In the genomic region with DNA sequence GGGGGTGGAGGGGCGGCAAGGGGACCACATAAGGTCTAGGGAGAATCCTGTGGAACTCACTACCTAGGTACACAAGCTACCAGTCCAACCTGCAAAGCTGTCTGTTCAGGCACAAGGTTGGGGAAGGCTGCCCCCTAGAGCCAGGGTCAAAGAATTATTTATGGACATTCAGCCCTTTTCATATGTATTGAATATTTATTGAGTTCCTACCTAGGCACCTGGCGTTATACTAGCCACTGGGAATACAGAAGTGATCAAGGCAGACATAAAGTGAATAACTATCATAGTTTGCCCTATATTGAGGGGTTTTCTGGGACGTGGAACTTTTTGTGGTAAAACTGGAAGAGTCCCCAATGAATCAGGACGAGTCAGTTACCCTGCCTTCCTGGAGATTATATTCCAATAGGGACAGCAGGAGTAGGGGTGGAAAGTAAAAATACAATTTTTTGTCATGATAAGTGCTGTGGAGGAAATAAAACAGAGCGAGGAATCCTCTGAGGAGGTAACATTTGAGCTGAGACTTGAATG, we compare ENCODE assay signal across 8 cellular contexts. TPM values are rescaled to one million over a fixed set of nuclear protein-coding genes. Genes with fewer than 3 reads are reported as not detected.
DNase-seq lines count a peak whose midpoint lies in the region; ATAC-seq and TF ChIP-seq lines count a peak whose summit lies in the region.

No MANE protein-coding gene starts in this region.

- peak; percentile 31 for TF ChIP-seq CTCF in CD4-positive, alpha-beta T cell (IDR thresholded peaks at IDR 0.05)
- peak; percentile 81 for TF ChIP-seq CTCF in OCI-LY3 (IDR thresholded peaks at IDR 0.05; ENCODE audit: low read depth, low read length)
- peak; percentile 82 for TF ChIP-seq CTCF in foreskin keratinocyte (conservative IDR thresholded peaks at IDR 0.05)
- TF ChIP-seq CTCF in smooth muscle cell (IDR thresholded peaks at IDR 0.05; ENCODE audit: borderline replicate concordance, insufficient read depth, poor library complexity, severe bottlenecking) = peak; percentile 38

- H2AFZ ChIP-seq in OCI-LY3 (ENCODE audit: low read depth, low read length) (no peak overlapping the region), smooth muscle cell (ENCODE audit: low read depth) (no peak overlapping the region)

- 52% methylated on average over 5 of the region's 5 CpGs for WGBS in smooth muscle cell (ENCODE audit: low lambda C conversion rate)

- no peak overlapping the region for H3K4me3 Mint-ChIP-seq in CD4-positive, alpha-beta T cell
- no peak overlapping the region for H3K4me3 Mint-ChIP-seq in activated T-cell treated with anti-CD3 and anti-CD28 coated beads, Interleukin-2, amount 50 U/mL, for 72 hours

- H3K79me2 ChIP-seq in OCI-LY3 (ENCODE audit: low read length) (no peaks in the 10 kb centered on the region), smooth muscle cell (ENCODE audit: low read depth) (no peaks in the 10 kb centered on the region)

- no peaks in the 10 kb centered on the region for H3K9me3 ChIP-seq in CD4-positive, alpha-beta T cell (ENCODE audit: control insufficient read depth, low read length)
- H3K9me3 ChIP-seq in OCI-LY3 (ENCODE audit: insufficient read depth, low read length) (no peaks in the 10 kb centered on the region), smooth muscle cell (replicated peaks; ENCODE audit: low read depth) (no peaks in the 10 kb centered on the region)

- H3K9me3 Mint-ChIP-seq in CD4-positive, alpha-beta T cell = no peaks in the 10 kb centered on the region
- H3K9me3 Mint-ChIP-seq in activated T-cell treated with anti-CD3 and anti-CD28 coated beads, Interleukin-2, amount 50 U/mL, for 72 hours = no peaks in the 10 kb centered on the region

- ATAC-seq in CD4-positive, alpha-beta T cell (ENCODE audit: poor library complexity) = peak; percentile 80
- peak; percentile 67 to 77 for ATAC-seq in activated T-cell treated with anti-CD3 and anti-CD28 coated beads, Interleukin-2, amount 50 U/mL, for 72 hours (replicated peaks in 1 of 2)
- ATAC-seq in foreskin keratinocyte = peak; percentile 11

- POLR2A ChIA-PET in CD4-positive, alpha-beta T cell (lab: Charles Lee) = interaction anchor here (1.9 to 3.3 kb wide), 3 partner anchors 9 to 25 kb away, joined by 4 to 15 read pairs (median 11); a partner anchor contains a TSS

- no peak overlapping the region for H3K4me2 ChIP-seq in OCI-LY3 (ENCODE audit: low read length)
- H3K4me2 ChIP-seq in smooth muscle cell = no peak overlapping the region

- no peaks in the 10 kb centered on the region for H3K27me3 Mint-ChIP-seq in CD4-positive, alpha-beta T cell
- peaks cover 2% of the 10 kb centered on the region for H3K27me3 Mint-ChIP-seq in activated T-cell treated with anti-CD3 and anti-CD28 coated beads, Interleukin-2, amount 50 U/mL, for 72 hours (ENCODE audit: low read depth)

- no peak overlapping the region for H3K9ac ChIP-seq in OCI-LY3 (ENCODE audit: low read length)
- H3K9ac ChIP-seq in smooth muscle cell (ENCODE audit: low read depth) = no peak overlapping the region

- H3F3A ChIP-seq in smooth muscle cell (ENCODE audit: low read depth) = no peaks in the 10 kb centered on the region

- H3K4me1 Mint-ChIP-seq in CD4-positive, alpha-beta T cell (ENCODE audit: low read depth) = peaks cover 19% of the 10 kb centered on the region
- H3K4me1 Mint-ChIP-seq in activated T-cell treated with anti-CD3 and anti-CD28 coated beads, Interleukin-2, amount 50 U/mL, for 72 hours (ENCODE audit: low read depth) = peaks cover 2% of the 10 kb centered on the region

- H4K20me1 ChIP-seq in OCI-LY3 (ENCODE audit: insufficient read depth, low read length) = no peaks in the 10 kb centered on the region
- no peaks in the 10 kb centered on the region for H4K20me1 ChIP-seq in smooth muscle cell (ENCODE audit: low read depth)

- H3K36me3 ChIP-seq in H7 (replicated peaks; ENCODE audit: control insufficient read depth, insufficient read depth, low read length) = no peaks in the 10 kb centered on the region
- no peaks in the 10 kb centered on the region for H3K36me3 ChIP-seq in OCI-LY3 (replicated peaks; ENCODE audit: low read depth, low read length)
- no peaks in the 10 kb centered on the region for H3K36me3 ChIP-seq in smooth muscle cell (ENCODE audit: low read depth)

- CTCF ChIA-PET in CD4-positive, alpha-beta T cell (lab: Charles Lee) = interaction anchor here (0.6 to 9.5 kb wide), 18 partner anchors 10 to 95 kb away, joined by 3 to 157 read pairs (median 4); a partner anchor contains a TSS

- H3K27me3 ChIP-seq in CD4-positive, alpha-beta T cell (ENCODE audit: control insufficient read depth, insufficient read depth, low read length) = no peaks in the 10 kb centered on the region
- H3K27me3 ChIP-seq in H7 (ENCODE audit: control insufficient read depth, insufficient read depth, low read length) (no peaks in the 10 kb centered on the region; the same call in 1 of the 2 replicates), OCI-LY3 (ENCODE audit: low read depth, low read length) (peaks cover 9% of the 10 kb centered on the region), foreskin keratinocyte (no peaks in the 10 kb centered on the region), smooth muscle cell (ENCODE audit: low read depth) (no peaks in the 10 kb centered on the region)

- H3K4me1 ChIP-seq in OCI-LY3 (ENCODE audit: low read length) (peaks cover 8% of the 10 kb centered on the region), foreskin keratinocyte (peaks cover 37% of the 10 kb centered on the region), smooth muscle cell (ENCODE audit: low read depth) (peaks cover 4% of the 10 kb centered on the region)

- no peak overlapping the region for H3K27ac Mint-ChIP-seq in CD4-positive, alpha-beta T cell
- H3K27ac Mint-ChIP-seq in activated T-cell treated with anti-CD3 and anti-CD28 coated beads, Interleukin-2, amount 50 U/mL, for 72 hours = peak overlapping the region; percentile 78

- H3K4me3 ChIP-seq in H7 (ENCODE audit: insufficient read depth, low read depth, low read length) (no peak overlapping the region), OCI-LY3 (ENCODE audit: low read length) (no peak overlapping the region), smooth muscle cell (no peak overlapping the region)

- no peak overlapping the region for H3K27ac ChIP-seq in CD4-positive, alpha-beta T cell (ENCODE audit: low read depth, low read length)
- H3K27ac ChIP-seq in OCI-LY3 (ENCODE audit: low read length) (no peak overlapping the region), foreskin keratinocyte (no peak overlapping the region), smooth muscle cell (ENCODE audit: low read depth) (no peak overlapping the region)

- peak; percentile 48 to 76 (median 62) for DNase-seq in CD4-positive, alpha-beta T cell
- DNase-seq in H7 (peak; percentile 81), foreskin keratinocyte (no peak), smooth muscle cell (lab: John Stamatoyannopoulos, UW; ENCODE audit: unreplicated experiment) (no peak), NCI-H2227 treated with DMSO at 0.1 percent for 48 hours (lab: John Stamatoyannopoulos, UW) (no peak), mesenteric fat pad (ENCODE audit: low spot score) (no peak)
- DNase-seq in activated T-cell treated with anti-CD3 and anti-CD28 coated beads, Interleukin-2, amount 50 U/mL, for 72 hours = peak; percentile 76

- H3K36me3 Mint-ChIP-seq in CD4-positive, alpha-beta T cell (ENCODE audit: low read depth) = no peaks in the 10 kb centered on the region
- no peaks in the 10 kb centered on the region for H3K36me3 Mint-ChIP-seq in activated T-cell treated with anti-CD3 and anti-CD28 coated beads, Interleukin-2, amount 50 U/mL, for 72 hours (ENCODE audit: insufficient read depth in 2 of 2)

- intact Hi-C loops in CD4-positive, alpha-beta T cell (cut with DNase I, micrococcal nuclease) = loop anchor here (1.0 to 5.0 kb wide), 4 partner anchors 22 to 115 kb away; no protein-coding TSS in a partner anchor

RNA-seq across cellular contexts. Expression of a gene that starts 5.8 kb away (rescaled TPM):
- total RNA-seq in CD4-positive, alpha-beta T cell = 1 to 10 TPM; 4.5 to 5.8 TPM
- total RNA-seq in H7 (2014; rRNA removed; shearing (Covaris generic)) = 10.9 and 12.4 TPM in 2 replicates
- 10 to 100 TPM; 14.6 to 15.2 TPM for total RNA-seq in activated T-cell treated with anti-CD3 and anti-CD28 coated beads, Interleukin-2, amount 50 U/mL, for 72 hours
- total RNA-seq in foreskin keratinocyte (14.5 and 14.9 TPM in 2 replicates), smooth muscle cell (2.4 and 11.4 TPM in 2 replicates), mesenteric fat pad (40.3 TPM)
- polyA plus RNA-seq in foreskin keratinocyte (12.0 and 13.2 TPM in 2 replicates), smooth muscle cell (6.2 and 8.6 TPM in 2 replicates)

RNA-seq across cellular contexts. Expression of a gene that starts 8.6 kb away (rescaled TPM):
- under 1 TPM; 0.17 to 0.33 TPM for total RNA-seq in CD4-positive, alpha-beta T cell
- total RNA-seq in H7 (2014; rRNA removed; shearing (Covaris generic)) = 10.5 and 11.8 TPM in 2 replicates
- total RNA-seq in activated T-cell treated with anti-CD3 and anti-CD28 coated beads, Interleukin-2, amount 50 U/mL, for 72 hours = 1 to 10 TPM in 1 of 2 donors, under 1 TPM in 1; 0.62 to 1.4 TPM
- total RNA-seq in foreskin keratinocyte (7.7 and 8.1 TPM in 2 replicates), smooth muscle cell (4.0 and 5.6 TPM in 2 replicates), mesenteric fat pad (79.4 TPM)
- polyA plus RNA-seq in foreskin keratinocyte (6.0 and 6.5 TPM in 2 replicates), smooth muscle cell (1.9 and 3.6 TPM in 2 replicates)

RNA-seq across cellular contexts. Expression of a gene that starts 42.0 kb away (rescaled TPM):
- not detected for total RNA-seq in CD4-positive, alpha-beta T cell
- not detected in 2 replicates for total RNA-seq in H7 (2014; rRNA removed; shearing (Covaris generic))
- total RNA-seq in activated T-cell treated with anti-CD3 and anti-CD28 coated beads, Interleukin-2, amount 50 U/mL, for 72 hours = under 1 TPM; 0.26 to 0.44 TPM
- 0.28 and 0.34 TPM in 2 replicates for total RNA-seq in foreskin keratinocyte
- 0.14 and 0.21 TPM in 2 replicates for polyA plus RNA-seq in foreskin keratinocyte
- total RNA-seq in smooth muscle cell = 1.8 and 5.1 TPM in 2 replicates
- polyA plus RNA-seq in smooth muscle cell = 0.47 and 0.74 TPM in 2 replicates
- 1.4 TPM for total RNA-seq in mesenteric fat pad

RNA-seq across cellular contexts. Expression of a gene that starts 52.4 kb away (rescaled TPM):
- total RNA-seq in CD4-positive, alpha-beta T cell = 100 to 1,000 TPM; 116 to 122 TPM
- total RNA-seq in H7 (2014; rRNA removed; shearing (Covaris generic)) = 45.2 and 50.7 TPM in 2 replicates
- total RNA-seq in activated T-cell treated with anti-CD3 and anti-CD28 coated beads, Interleukin-2, amount 50 U/mL, for 72 hours = 100 to 1,000 TPM; 288 to 350 TPM
- total RNA-seq in foreskin keratinocyte = 52.3 and 55.8 TPM in 2 replicates
- 47.3 and 51.7 TPM in 2 replicates for polyA plus RNA-seq in foreskin keratinocyte
- 19.3 and 24.1 TPM in 2 replicates for total RNA-seq in smooth muscle cell
- 32.4 and 47.0 TPM in 2 replicates for polyA plus RNA-seq in smooth muscle cell
- 105 TPM for total RNA-seq in mesenteric fat pad

Comparison
In these comparisons a context has a peak if more than half of its experiments do, and no peak if none do; other contexts are left out.
1. ATAC-seq: peak in every context shown above with its lines; median percentile 80 in CD4-positive, alpha-beta T cell; 72 in activated T-cell treated with anti-CD3 and anti-CD28 coated beads, Interleukin-2, amount 50 U/mL, for 72 hours; 11 in foreskin keratinocyte.
2. DNase-seq: peak in CD4-positive, alpha-beta T cell (10 of 10), H7 (single experiment) and activated T-cell treated with anti-CD3 and anti-CD28 coated beads, Interleukin-2, amount 50 U/mL, for 72 hours (2 of 2); none in foreskin keratinocyte (0 of 2), smooth muscle cell (single experiment), NCI-H2227 treated with DMSO at 0.1 percent for 48 hours (single experiment) and mesenteric fat pad (single experiment).
3. CTCF ChIP-seq: peak in every context shown above with its lines; median percentile 82 in foreskin keratinocyte; 81 in OCI-LY3; 38 in smooth muscle cell; 31 in CD4-positive, alpha-beta T cell.